In genomic region chr7:67163285-67163684, GRCh38 we compare ENCODE assay signal across 8 cellular contexts.
A peak's percentile ranks its signal among the peaks of the same experiment; 100 is the strongest.
DNase-seq lines count a peak whose midpoint lies in the region; ATAC-seq and TF ChIP-seq lines count a peak whose summit lies in the region.
"Not testable (repeated sequence)": the region's sequence is repeated elsewhere in the genome, so short reads cannot be mapped to it uniquely, and the experiment has no call there.

No MANE protein-coding gene starts in this region.

- not testable (repeated sequence) for H3K9me3 Mint-ChIP-seq in T-cell; activated T-cell treated with anti-CD3 and anti-CD28 coated beads, Interleukin-2, amount 50 U/mL, for 24 hours; stimulated activated naive CD8-positive, alpha-beta T cell treated with anti-CD3 and anti-CD28 coated beads, Interleukin-15, amount 100 ng/mL, for 72 hours

- in situ Hi-C loops in GM13976 (cut with MboI; ENCODE audit: low sequenced_read_pairs, unreplicated experiment), result not testable (repeated sequence)

- not testable (repeated sequence) for TF ChIP-seq CTCF in GM13976 (IDR thresholded peaks at IDR 0.05; ENCODE audit: borderline replicate concordance, control extremely low read depth, extremely low read depth, insufficient read depth, missing control alignments)

- peak; percentile 92 for ATAC-seq in GM19395 (IDR thresholded peaks at IDR 0.05; ENCODE audit: unreplicated experiment)
- ATAC-seq in HG02852 (IDR thresholded peaks at IDR 0.05; ENCODE audit: unreplicated experiment), result peak; percentile 89
- peak; percentile 71 for ATAC-seq in HG03439 (IDR thresholded peaks at IDR 0.05; ENCODE audit: unreplicated experiment)
- peak; percentile 45 to 99 (median 82) for ATAC-seq in T-cell (replicated peaks in 1 of 4)
- ATAC-seq in stimulated activated naive CD8-positive, alpha-beta T cell treated with anti-CD3 and anti-CD28 coated beads, Interleukin-15, amount 100 ng/mL, for 72 hours, result peak; percentile 84

- peaks cover 18 to 36% (median 28%) of the 10 kb centered on the region in 3 donors for H3K4me1 Mint-ChIP-seq in T-cell
- H3K4me1 Mint-ChIP-seq in activated T-cell treated with anti-CD3 and anti-CD28 coated beads, Interleukin-2, amount 50 U/mL, for 24 hours (ENCODE audit: low read depth), result peaks cover 13% of the 10 kb centered on the region
- H3K4me1 Mint-ChIP-seq in stimulated activated naive CD8-positive, alpha-beta T cell treated with anti-CD3 and anti-CD28 coated beads, Interleukin-15, amount 100 ng/mL, for 72 hours, result peaks cover 14% of the 10 kb centered on the region

- H3K4me3 Mint-ChIP-seq in T-cell, result peak overlapping the region in 2 of 3 donors; percentile 11 to 55
- H3K4me3 Mint-ChIP-seq in activated T-cell treated with anti-CD3 and anti-CD28 coated beads, Interleukin-2, amount 50 U/mL, for 24 hours, result not testable (repeated sequence)
- H3K4me3 Mint-ChIP-seq in stimulated activated naive CD8-positive, alpha-beta T cell treated with anti-CD3 and anti-CD28 coated beads, Interleukin-15, amount 100 ng/mL, for 72 hours, result peak overlapping the region; percentile 1 to 19

- H3K27ac Mint-ChIP-seq in T-cell, result peak overlapping the region; percentile 72 to 83
- H3K27ac Mint-ChIP-seq in activated T-cell treated with anti-CD3 and anti-CD28 coated beads, Interleukin-2, amount 50 U/mL, for 24 hours, result peak overlapping the region; percentile 18
- H3K27ac Mint-ChIP-seq in stimulated activated naive CD8-positive, alpha-beta T cell treated with anti-CD3 and anti-CD28 coated beads, Interleukin-15, amount 100 ng/mL, for 72 hours, result peak overlapping the region in 1 of 2 donors; percentile 55

- CTCF ChIA-PET in T-cell (lab: Charles Lee), result interaction anchor here in 1 of 2 donors (0.6 kb wide), 1 partner anchor 142 kb away, joined by 3 read pairs; no protein-coding TSS in a partner anchor

- POLR2A ChIA-PET in T-cell (lab: Charles Lee), result interaction anchor here in 1 of 2 donors (0.6 kb wide), 1 partner anchor 139 kb away, joined by 3 read pairs; no protein-coding TSS in a partner anchor

- not testable (repeated sequence) for H3K36me3 Mint-ChIP-seq in T-cell; activated T-cell treated with anti-CD3 and anti-CD28 coated beads, Interleukin-2, amount 50 U/mL, for 24 hours (ENCODE audit: low read depth)

- DNase-seq in GM13976 (ENCODE audit: low spot score) (peak; percentile 15), T-cell (peak in 30 of 34 experiments; percentile 1 to 70 (median 34))
- not testable (repeated sequence) for DNase-seq in activated T-cell treated with anti-CD3 and anti-CD28 coated beads, Interleukin-2, amount 50 U/mL, for 24 hours
- DNase-seq in effector CD4-positive, alpha-beta T cell, result peak; percentile 6
- peak in 1 of 2 donors; percentile 14 for DNase-seq in stimulated activated naive CD8-positive, alpha-beta T cell treated with anti-CD3 and anti-CD28 coated beads, Interleukin-15, amount 100 ng/mL, for 72 hours

- H3K27me3 Mint-ChIP-seq in T-cell; activated T-cell treated with anti-CD3 and anti-CD28 coated beads, Interleukin-2, amount 50 U/mL, for 24 hours; stimulated activated naive CD8-positive, alpha-beta T cell treated with anti-CD3 and anti-CD28 coated beads, Interleukin-15, amount 100 ng/mL, for 72 hours: not testable (repeated sequence)
